In genomic region chr12:93311827-93312226, GRCh38 we compare ENCODE assay signal across 27 cellular contexts.
"Had no signal": no experiment of that assay in that cellular context is flagged by ENCODE, and none has a peak within 500 bp of the region (broad histone marks: within the 10 kb centered on the region; RNA-seq: fewer than 3 reads in every experiment).

No MANE protein-coding gene starts in this region.

- H3K4me1 ChIP-seq: breast epithelium, esophagus muscularis mucosa, neural progenitor cell, right atrium auricular region, uterus had no signal

- ATAC-seq: activated CD4-positive, alpha-beta T cell treated with anti-CD3 and anti-CD28 coated beads for 36 hours; activated CD8-positive, alpha-beta memory T cell treated with anti-CD3 and anti-CD28 coated beads, Interleukin-2, amount 10 ng/mL, durations not matched to agents 7 days and 5 days; activated CD8-positive, alpha-beta T cell treated with anti-CD3 and anti-CD28 coated beads, Interleukin-2, amount 10 ng/mL, durations not matched to agents 7 days and 5 days; heart right ventricle; naive thymus-derived CD4-positive, alpha-beta T cell had no signal

- H3K36me3 Mint-ChIP-seq: activated CD8-positive, alpha-beta memory T cell treated with anti-CD3 and anti-CD28 coated beads, Interleukin-2, amount 10 ng/mL, durations not matched to agents 7 days and 5 days; activated naive CD4-positive, alpha-beta T cell treated with anti-CD3 and anti-CD28 coated beads, Interleukin-2, amount 10 ng/mL, durations not matched to agents 7 days and 5 days; activated naive CD8-positive, alpha-beta T cell treated with anti-CD3 and anti-CD28 coated beads, Interleukin-2, amount 10 ng/mL, durations not matched to agents 7 days and 5 days; neural progenitor cell; type B pancreatic cell had no signal

- H3K9ac ChIP-seq: neural progenitor cell had no signal

- H3K9me3 Mint-ChIP-seq: activated naive CD4-positive, alpha-beta T cell treated with anti-CD3 and anti-CD28 coated beads, Interleukin-2, amount 10 ng/mL, durations not matched to agents 7 days and 5 days; activated naive CD8-positive, alpha-beta T cell treated with anti-CD3 and anti-CD28 coated beads, Interleukin-2, amount 10 ng/mL, durations not matched to agents 7 days and 5 days; activated T-helper 1 cell treated with anti-CD3 and anti-CD28 coated beads, Interleukin-12 subunit alpha, Interleukin-12 subunit beta, Interleukin-2, Interleukin-4 antibody, amounts not matched to agents 30 ng/mL and 10 ng/mL and 1 ng/mL, durations not matched to agents 14 hours and 24 hours and 36 hours; stimulated activated naive CD8-positive, alpha-beta T cell treated with anti-CD3 and anti-CD28 coated beads, Interleukin-15, Interleukin-2, amounts not matched to agents 100 ng/mL and 50 ng/mL, for 24 hours; type B pancreatic cell had no signal

- H3K36me3 ChIP-seq: breast epithelium, esophagus muscularis mucosa, heart right ventricle, neural progenitor cell, right atrium auricular region, uterus had no signal

- H3K27ac ChIP-seq: breast epithelium, esophagus muscularis mucosa, heart right ventricle, neural progenitor cell, right atrium auricular region, uterus had no signal

- DNase-seq: activated CD4-positive, alpha-beta T cell treated with anti-CD3 and anti-CD28 coated beads for 36 hours; activated CD4-positive, CD25-positive, alpha-beta regulatory T cell; activated CD8-positive, alpha-beta memory T cell treated with anti-CD3 and anti-CD28 coated beads, Interleukin-2, amount 10 ng/mL, durations not matched to agents 7 days and 5 days; activated CD8-positive, alpha-beta T cell treated with anti-CD3 and anti-CD28 coated beads, Interleukin-2, amount 10 ng/mL, durations not matched to agents 7 days and 5 days; activated effector memory CD4-positive, alpha-beta T cell treated with anti-CD3 and anti-CD28 coated beads, Interleukin-2, amount 50 U/mL, for 16 hours; activated naive CD4-positive, alpha-beta T cell treated with anti-CD3 and anti-CD28 coated beads, Interleukin-2, amount 10 ng/mL, durations not matched to agents 7 days and 5 days; activated naive CD8-positive, alpha-beta T cell treated with anti-CD3 and anti-CD28 coated beads, Interleukin-2, amount 10 ng/mL, durations not matched to agents 7 days and 5 days; activated T-cell treated with anti-CD3 and anti-CD28 coated beads for 4 hours; amygdala; central memory CD4-positive, alpha-beta T cell; endodermal cell; foreskin melanocyte; heart right ventricle; midbrain; naive thymus-derived CD4-positive, alpha-beta T cell; occipital lobe; stimulated activated CD4-positive, alpha-beta T cell treated with anti-CD3 and anti-CD28 coated beads, Interleukin-15, amount 100 ng/mL, for 24 hours; stimulated activated CD4-positive, alpha-beta T cell treated with anti-CD3 and anti-CD28 coated beads, Interleukin-4, amount 100 ng/mL, for 1 hour; uterus had no signal

- H3K4me3 Mint-ChIP-seq: activated CD4-positive, alpha-beta T cell treated with anti-CD3 and anti-CD28 coated beads for 36 hours; activated CD8-positive, alpha-beta memory T cell treated with anti-CD3 and anti-CD28 coated beads, Interleukin-2, amount 10 ng/mL, durations not matched to agents 7 days and 5 days; activated CD8-positive, alpha-beta T cell treated with anti-CD3 and anti-CD28 coated beads, Interleukin-2, amount 10 ng/mL, durations not matched to agents 7 days and 5 days; activated naive CD4-positive, alpha-beta T cell treated with anti-CD3 and anti-CD28 coated beads, Interleukin-2, amount 10 ng/mL, durations not matched to agents 7 days and 5 days; activated naive CD8-positive, alpha-beta T cell treated with anti-CD3 and anti-CD28 coated beads, Interleukin-2, amount 10 ng/mL, durations not matched to agents 7 days and 5 days; activated T-helper 1 cell treated with anti-CD3 and anti-CD28 coated beads, Interleukin-12 subunit alpha, Interleukin-12 subunit beta, Interleukin-2, Interleukin-4 antibody, amounts not matched to agents 30 ng/mL and 10 ng/mL and 1 ng/mL, durations not matched to agents 14 hours and 24 hours and 36 hours; dendritic cell treated with granulocyte-macrophage colony-stimulating factor and Interleukin-4, amounts not matched to agents 40 ng/mL and 50 ng/mL, for 4 days; endodermal cell; naive thymus-derived CD4-positive, alpha-beta T cell; neural progenitor cell; stimulated activated naive CD8-positive, alpha-beta T cell treated with anti-CD3 and anti-CD28 coated beads, Interleukin-15, Interleukin-2, amounts not matched to agents 100 ng/mL and 50 ng/mL, for 24 hours; type B pancreatic cell had no signal

- H3K27me3 Mint-ChIP-seq: activated CD4-positive, alpha-beta T cell treated with anti-CD3 and anti-CD28 coated beads for 36 hours; activated CD8-positive, alpha-beta memory T cell treated with anti-CD3 and anti-CD28 coated beads, Interleukin-2, amount 10 ng/mL, durations not matched to agents 7 days and 5 days; dendritic cell treated with granulocyte-macrophage colony-stimulating factor and Interleukin-4, amounts not matched to agents 40 ng/mL and 50 ng/mL, for 4 days; naive thymus-derived CD4-positive, alpha-beta T cell; stimulated activated naive CD8-positive, alpha-beta T cell treated with anti-CD3 and anti-CD28 coated beads, Interleukin-15, Interleukin-2, amounts not matched to agents 100 ng/mL and 50 ng/mL, for 24 hours; type B pancreatic cell had no signal

- H3K4me3 ChIP-seq: breast epithelium, esophagus muscularis mucosa, heart right ventricle, neural progenitor cell, right atrium auricular region, uterus had no signal

- H3K4me1 Mint-ChIP-seq: activated CD4-positive, alpha-beta T cell treated with anti-CD3 and anti-CD28 coated beads for 36 hours; activated CD8-positive, alpha-beta memory T cell treated with anti-CD3 and anti-CD28 coated beads, Interleukin-2, amount 10 ng/mL, durations not matched to agents 7 days and 5 days; activated naive CD4-positive, alpha-beta T cell treated with anti-CD3 and anti-CD28 coated beads, Interleukin-2, amount 10 ng/mL, durations not matched to agents 7 days and 5 days; activated naive CD8-positive, alpha-beta T cell treated with anti-CD3 and anti-CD28 coated beads, Interleukin-2, amount 10 ng/mL, durations not matched to agents 7 days and 5 days had no signal

- H3K4me2 ChIP-seq: neural progenitor cell had no signal

- H3K9me3 ChIP-seq: breast epithelium, esophagus muscularis mucosa, right atrium auricular region, uterus had no signal

- H2AFZ ChIP-seq: neural progenitor cell had no signal

- H3K27me3 ChIP-seq: breast epithelium, esophagus muscularis mucosa, heart right ventricle, neural progenitor cell, right atrium auricular region, uterus had no signal

- H3K27ac Mint-ChIP-seq: activated CD4-positive, alpha-beta T cell treated with anti-CD3 and anti-CD28 coated beads for 36 hours; activated CD8-positive, alpha-beta memory T cell treated with anti-CD3 and anti-CD28 coated beads, Interleukin-2, amount 10 ng/mL, durations not matched to agents 7 days and 5 days; activated CD8-positive, alpha-beta T cell treated with anti-CD3 and anti-CD28 coated beads, Interleukin-2, amount 10 ng/mL, durations not matched to agents 7 days and 5 days; activated naive CD4-positive, alpha-beta T cell treated with anti-CD3 and anti-CD28 coated beads, Interleukin-2, amount 10 ng/mL, durations not matched to agents 7 days and 5 days; activated naive CD8-positive, alpha-beta T cell treated with anti-CD3 and anti-CD28 coated beads, Interleukin-2, amount 10 ng/mL, durations not matched to agents 7 days and 5 days; activated T-helper 1 cell treated with anti-CD3 and anti-CD28 coated beads, Interleukin-12 subunit alpha, Interleukin-12 subunit beta, Interleukin-2, Interleukin-4 antibody, amounts not matched to agents 30 ng/mL and 10 ng/mL and 1 ng/mL, durations not matched to agents 14 hours and 24 hours and 36 hours; dendritic cell treated with granulocyte-macrophage colony-stimulating factor and Interleukin-4, amounts not matched to agents 40 ng/mL and 50 ng/mL, for 4 days; endodermal cell; naive thymus-derived CD4-positive, alpha-beta T cell; neural progenitor cell; stimulated activated naive CD8-positive, alpha-beta T cell treated with anti-CD3 and anti-CD28 coated beads, Interleukin-15, Interleukin-2, amounts not matched to agents 100 ng/mL and 50 ng/mL, for 24 hours; type B pancreatic cell had no signal
